In the genomic region with DNA sequence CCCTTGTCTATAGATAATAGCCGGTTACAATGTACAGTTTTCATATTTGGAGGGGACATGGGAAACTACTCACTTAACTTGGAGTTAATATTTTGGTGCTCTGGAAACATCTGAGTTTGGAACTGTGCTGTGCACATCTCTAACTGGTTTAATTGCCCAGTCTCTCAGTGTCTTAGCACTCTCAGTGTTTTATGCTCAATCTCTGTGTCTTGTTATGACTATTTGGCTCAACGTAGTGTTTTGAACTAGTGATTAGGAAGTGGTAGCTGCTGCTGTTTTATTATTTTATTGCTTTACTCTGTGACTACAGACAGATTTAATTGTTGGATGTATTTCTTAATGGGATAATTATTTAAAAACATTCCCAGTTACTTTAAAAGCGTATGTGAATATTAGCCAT, we compare ENCODE assay signal across 2 cellular contexts.
TF ChIP-seq lines count a peak whose summit lies in the region.

No MANE protein-coding gene starts in this region.

TF ChIP-seq in A549, 52 proteins besides CTCF, POLR2A, EP300 and RAD21 (continued from another document):
- TF ChIP-seq MYC (IDR thresholded peaks at IDR 0.05; ENCODE audit: borderline replicate concordance, low read length) = no peak
- TF ChIP-seq KDM1A (IDR thresholded peaks at IDR 0.05; ENCODE audit: low read depth) = no peak
- no peak for TF ChIP-seq RFX5 (IDR thresholded peaks at IDR 0.05)

TF ChIP-seq in HEK293, 187 proteins besides CTCF, POLR2A, EP300 and RAD21 (continued from another document):
- TF ChIP-seq, protein P1, sequence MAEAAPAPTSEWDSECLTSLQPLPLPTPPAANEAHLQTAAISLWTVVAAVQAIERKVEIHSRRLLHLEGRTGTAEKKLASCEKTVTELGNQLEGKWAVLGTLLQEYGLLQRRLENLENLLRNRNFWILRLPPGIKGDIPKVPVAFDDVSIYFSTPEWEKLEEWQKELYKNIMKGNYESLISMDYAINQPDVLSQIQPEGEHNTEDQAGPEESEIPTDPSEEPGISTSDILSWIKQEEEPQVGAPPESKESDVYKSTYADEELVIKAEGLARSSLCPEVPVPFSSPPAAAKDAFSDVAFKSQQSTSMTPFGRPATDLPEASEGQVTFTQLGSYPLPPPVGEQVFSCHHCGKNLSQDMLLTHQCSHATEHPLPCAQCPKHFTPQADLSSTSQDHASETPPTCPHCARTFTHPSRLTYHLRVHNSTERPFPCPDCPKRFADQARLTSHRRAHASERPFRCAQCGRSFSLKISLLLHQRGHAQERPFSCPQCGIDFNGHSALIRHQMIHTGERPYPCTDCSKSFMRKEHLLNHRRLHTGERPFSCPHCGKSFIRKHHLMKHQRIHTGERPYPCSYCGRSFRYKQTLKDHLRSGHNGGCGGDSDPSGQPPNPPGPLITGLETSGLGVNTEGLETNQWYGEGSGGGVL (tag by site-specific recombination; IDR thresholded peaks at IDR 0.05) = no peak
- 0 out of 2 replicates have a peak, but pooled peaks have one; percentile 55 for TF ChIP-seq GFI1B (tag by site-specific recombination; IDR thresholded peaks at IDR 0.05)
- TF ChIP-seq GLIS1 (tag by site-specific recombination; IDR thresholded peaks at IDR 0.05) = no peak
